Comparison of ENCODE assay signal across 9 cellular contexts in genomic region chr14:31229009-31229408, GRCh38. TPM values are rescaled to one million over a fixed set of nuclear protein-coding genes. Genes with fewer than 3 reads are reported as not detected.
DNase-seq lines count a peak whose midpoint lies in the region; ATAC-seq, FAIRE-seq and TF ChIP-seq lines count a peak whose summit lies in the region.
"Had no signal": no experiment of that assay in that cellular context is flagged by ENCODE, and none has a peak within 500 bp of the region (broad histone marks: within the 10 kb centered on the region; RNA-seq: fewer than 3 reads in every experiment).

No MANE protein-coding gene starts in this region.

- peak; percentile 73 for ATAC-seq in GM21576 (IDR thresholded peaks at IDR 0.05; ENCODE audit: unreplicated experiment)
- peak; percentile 12 for ATAC-seq in left lobe of liver
- no peak for ATAC-seq in HG03025 (IDR thresholded peaks at IDR 0.05; ENCODE audit: low FRiP score, unreplicated experiment)

- no peak for TF ChIP-seq CTCF in HL-60 (IDR thresholded peaks at IDR 0.05; ENCODE audit: insufficient read depth, low read length)

- no peak for FAIRE-seq in GM12892 (lab: Jason Lieb, UNC)

- no peaks in the 10 kb centered on the region for H3K27me3 ChIP-seq in HL-60 (ENCODE audit: insufficient read depth, poor library complexity, severe bottlenecking)

- TF ChIP-seq POLR2A in GM12892 (IDR thresholded peaks at IDR 0.05; ENCODE audit: low read depth, low read length): no peak

- H3K4me3 ChIP-seq in HL-60 (replicated peaks; ENCODE audit: insufficient read depth, low read length): no peak overlapping the region

- peak; percentile 30 for DNase-seq in GM12892 (ENCODE audit: insufficient read length)
- DNase-seq in HL-60 (ENCODE audit: low read depth in 1 of 2, low spot score in 1 of 2): peak in 1 of 2 experiments; percentile 17
- no peak for DNase-seq in left lobe of liver (ENCODE audit: low spot score)
- DNase-seq in pons (ENCODE audit: low spot score): no peak
- no peak for DNase-seq in HPDE6-E6E7 (ENCODE audit: extremely low spot score)
- DNase-seq in HK-2 (ENCODE audit: unreplicated experiment): no peak
- DNase-seq: activated CD4-positive, alpha-beta T cell treated with anti-CD3 and anti-CD28 coated beads, Interleukin-2, amount 50 U/mL, for 4 hours had no signal

- H3K27ac ChIP-seq in HL-60 (replicated peaks): peak overlapping the region; percentile 75

RNA-seq across cellular contexts. Expression of gene HECTD1, which starts 21.4 kb away (rescaled TPM):
- polyA plus RNA-seq in GM12892 (2012; ENCODE audit: missing spikeins): 50.8 TPM
- total RNA-seq in left lobe of liver: 165 TPM
